ENCODE assay signal across 16 cellular contexts in genomic region chr5:59473611-59474010, GRCh38.
DNase-seq lines count a peak whose midpoint lies in the region; ATAC-seq and TF ChIP-seq lines count a peak whose summit lies in the region.
"Had no signal": no experiment of that assay in that cellular context is flagged by ENCODE, and none has a peak within 500 bp of the region (broad histone marks: within the 10 kb centered on the region; RNA-seq: fewer than 3 reads in every experiment).

No MANE protein-coding gene starts in this region.

- no peak for TF ChIP-seq CTCF in HEK293 (tag by site-specific recombination; IDR thresholded peaks at IDR 0.05)
- no peak for TF ChIP-seq CTCF in foreskin fibroblast (IDR thresholded peaks at IDR 0.05; ENCODE audit: low read depth, low read length)

- H3K27ac ChIP-seq in HEK293 (ENCODE audit: extremely low read depth, low read depth, low read length): no peak overlapping the region
- H3K27ac ChIP-seq: C4-2B, GM23248 had no signal

- no peaks in the 10 kb centered on the region for H3K4me1 ChIP-seq in HEK293 (ENCODE audit: control insufficient read depth, insufficient read depth, low read length)
- H3K4me1 ChIP-seq: BE2C had no signal

- no peak overlapping the region for H3K4me3 ChIP-seq in HEK293 (ENCODE audit: low read depth, low read length)
- H3K4me3 ChIP-seq in foreskin fibroblast (ENCODE audit: low read depth in 1 of 2, low read length in 2 of 2): no peak overlapping the region
- H3K4me3 ChIP-seq in skeletal muscle cell (ENCODE audit: low read depth, low read length): no peak overlapping the region
- H3K4me3 ChIP-seq: GM23248 had no signal

- H3K9me3 ChIP-seq in HEK293 (ENCODE audit: control insufficient read depth, insufficient read depth, low read depth, low read length): no peaks in the 10 kb centered on the region
- H3K9me3 ChIP-seq: BE2C had no signal

- ATAC-seq in SK-N-SH treated with all-trans-retinoic acid at 6 μM for 48 hours (no peak), GM18498 (IDR thresholded peaks at IDR 0.05; ENCODE audit: unreplicated experiment) (no peak)
- ATAC-seq: HCT116 had no signal

- DNase-seq in foreskin fibroblast (peak; percentile 68 to 75), skeletal muscle cell (ENCODE audit: low read depth) (peak; percentile 36), SHP77 treated with DMSO at 0.1 percent for 48 hours (lab: John Stamatoyannopoulos, UW) (no peak)
- DNase-seq in activated T-cell treated with anti-CD3 and anti-CD28 coated beads, Interleukin-2, amount 50 U/mL, for 48 hours: no peak
- DNase-seq: BE2C; CD4-positive, alpha-beta memory T cell; DMS153; DMS79 treated with DMSO at 0.1 percent for 48 hours; EL; GF-D8; GM23248 had no signal

- CTCF ChIA-PET in HEK293 (lab: Yijun Ruan, JAX): interaction anchor here (1.4 kb wide), 1 partner anchor 200 kb away, joined by 4 read pairs; no protein-coding TSS in a partner anchor

- no peaks in the 10 kb centered on the region for H3K36me3 ChIP-seq in HEK293 (ENCODE audit: control insufficient read depth in 2 of 2, insufficient read depth in 1 of 2, low read length in 2 of 2)
- H3K36me3 ChIP-seq: BE2C had no signal

- POLR2A ChIA-PET in HEK293 (lab: Yijun Ruan, JAX): interaction anchor here (0.6 kb wide), 1 partner anchor 56 kb away, joined by 3 read pairs; no protein-coding TSS in a partner anchor

TF ChIP-seq in HEK293, 187 proteins besides CTCF, POLR2A, EP300 and RAD21:
- TF ChIP-seq FEZF1 (tag by site-specific recombination; IDR thresholded peaks at IDR 0.05) (peak; percentile 31; the same call in 1 of the 2 replicates), ZNF561 (tag by site-specific recombination; IDR thresholded peaks at IDR 0.05; ENCODE audit: borderline replicate concordance) (no peak)

TF ChIP-seq in SK-N-SH treated with all-trans-retinoic acid at 6 μM for 48 hours, 23 proteins besides CTCF, POLR2A, EP300 and RAD21:
- TF ChIP-seq CSRNP3 (CRISPR knock-in tag; IDR thresholded peaks at IDR 0.05) (no peak), ISL1 (CRISPR knock-in tag; IDR thresholded peaks at IDR 0.05) (peak; percentile 37)

Comparison
In these comparisons a context has a peak if more than half of its experiments do, and no peak if none do; other contexts are left out.
1. DNase-seq: peak in foreskin fibroblast (2 of 2) and skeletal muscle cell (single experiment); none in activated T-cell treated with anti-CD3 and anti-CD28 coated beads, Interleukin-2, amount 50 U/mL, for 48 hours (0 of 2) and SHP77 treated with DMSO at 0.1 percent for 48 hours (single experiment).